ENCODE assay signal across 21 cellular contexts in the genomic region with DNA sequence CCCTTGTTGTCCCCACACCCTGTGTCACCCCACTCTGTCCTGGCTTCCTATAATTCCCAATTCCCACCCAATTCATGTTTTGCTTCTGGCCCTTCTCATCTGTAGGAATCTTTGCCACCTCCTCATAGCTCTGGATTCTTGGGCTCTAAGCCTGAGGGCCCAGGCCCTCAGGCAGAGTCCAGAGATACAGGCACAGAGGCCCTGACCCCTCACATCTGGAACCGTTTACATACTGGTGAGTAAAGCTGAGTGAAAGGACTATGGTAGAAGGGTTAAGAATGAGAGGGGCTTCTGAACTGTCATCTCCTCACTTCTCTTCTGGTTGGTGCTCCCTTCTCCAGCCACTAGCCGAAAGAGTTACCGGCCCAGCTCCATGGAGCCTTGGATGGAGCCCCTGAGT. TPM values are rescaled to one million over a fixed set of nuclear protein-coding genes. Genes with fewer than 3 reads are reported as not detected.
DNase-seq lines count a peak whose midpoint lies in the region; ATAC-seq, FAIRE-seq and TF ChIP-seq lines count a peak whose summit lies in the region.
"Had no signal": no experiment of that assay in that cellular context is flagged by ENCODE, and none has a peak within 500 bp of the region (broad histone marks: within the 10 kb centered on the region; RNA-seq: fewer than 3 reads in every experiment).

No MANE protein-coding gene starts in this region.

- DNase-seq in Caco-2 (no peak), HCEC 1CT (peak; percentile 14), astrocyte (ENCODE audit: low read depth) (no peak), GM20000 (ENCODE audit: low spot score) (no peak), AML-193 (lab: John Stamatoyannopoulos, UW) (no peak)
- DNase-seq in naive thymus-derived CD8-positive, alpha-beta T cell = no peak
- DNase-seq: activated gamma-delta T cell; cortex of kidney; kidney; MV-4-11; NCI-H2029 treated with DMSO at 0.1 percent for 48 hours; NCI-H510A treated with DMSO at 0.1 percent for 48 hours; SJCRH30; stimulated activated CD4-positive, alpha-beta T cell treated with anti-CD3 and anti-CD28 coated beads, Interleukin-1b, Interleukin-23, amount 100 ng/mL, for 48 hours had no signal

- intact Hi-C loops in Caco-2 (cut with micrococcal nuclease; ENCODE audit: unreplicated experiment) = no loop called here

- H3K27ac Mint-ChIP-seq in Caco-2 (ENCODE audit: unreplicated experiment) = peak overlapping the region; percentile 39
- H3K27ac Mint-ChIP-seq in astrocyte (ENCODE audit: unreplicated experiment) = peak overlapping the region; percentile 76
- H3K27ac Mint-ChIP-seq in naive thymus-derived CD8-positive, alpha-beta T cell = peak overlapping the region in 7 of 10 donors; percentile 5 to 82 (median 67)

- peaks cover 34% of the 10 kb centered on the region for H3K79me2 ChIP-seq in astrocyte (ENCODE audit: insufficient read depth, low read length)

- H2AFZ ChIP-seq in astrocyte (ENCODE audit: low read depth, low read length) = no peak overlapping the region

- H3K4me3 Mint-ChIP-seq in Caco-2 (ENCODE audit: unreplicated experiment) (no peak overlapping the region), astrocyte (ENCODE audit: unreplicated experiment) (no peak overlapping the region)
- H3K4me3 Mint-ChIP-seq in naive thymus-derived CD8-positive, alpha-beta T cell = no peak overlapping the region

- H3K4me1 ChIP-seq in Caco-2 (no peaks in the 10 kb centered on the region), astrocyte (ENCODE audit: insufficient read depth, low read length) (peaks cover 3% of the 10 kb centered on the region)
- H3K4me1 ChIP-seq: SJCRH30, suprapubic skin had no signal

- no peaks in the 10 kb centered on the region for H3K27me3 Mint-ChIP-seq in Caco-2 (ENCODE audit: insufficient read depth, unreplicated experiment)
- no peaks in the 10 kb centered on the region for H3K27me3 Mint-ChIP-seq in astrocyte (ENCODE audit: low read depth, unreplicated experiment)
- H3K27me3 Mint-ChIP-seq in naive thymus-derived CD8-positive, alpha-beta T cell = no peaks in the 10 kb centered on the region

- H3K9me3 ChIP-seq in Caco-2 = no peaks in the 10 kb centered on the region
- no peaks in the 10 kb centered on the region for H3K9me3 ChIP-seq in astrocyte (ENCODE audit: insufficient read depth, low read depth, low read length)
- H3K9me3 ChIP-seq: BLaER1, SJCRH30, suprapubic skin had no signal

- H3K36me3 Mint-ChIP-seq in Caco-2 (ENCODE audit: insufficient read depth, unreplicated experiment) (peaks cover 99% of the 10 kb centered on the region), astrocyte (ENCODE audit: low read depth, unreplicated experiment) (peaks cover 31% of the 10 kb centered on the region)
- peaks cover 0 to 95% (median 20%) of the 10 kb centered on the region in 3 donors for H3K36me3 Mint-ChIP-seq in naive thymus-derived CD8-positive, alpha-beta T cell

- ATAC-seq in naive thymus-derived CD8-positive, alpha-beta T cell = no peak
- no peak for ATAC-seq in GM19397 (IDR thresholded peaks at IDR 0.05; ENCODE audit: unreplicated experiment)
- ATAC-seq: sciatic nerve had no signal

- H3K36me3 ChIP-seq in Caco-2 (ENCODE audit: control insufficient read depth, insufficient read depth, low read length) = peaks cover 4% of the 10 kb centered on the region
- H3K36me3 ChIP-seq in astrocyte (ENCODE audit: insufficient read depth, low read length) = peaks cover 51% of the 10 kb centered on the region

- H3K4me1 Mint-ChIP-seq in Caco-2 (ENCODE audit: low read depth, unreplicated experiment) = no peaks in the 10 kb centered on the region
- peaks cover 3% of the 10 kb centered on the region for H3K4me1 Mint-ChIP-seq in astrocyte (ENCODE audit: low read depth, unreplicated experiment)
- peaks cover 0 to 15% (median 6%) of the 10 kb centered on the region in 4 donors for H3K4me1 Mint-ChIP-seq in naive thymus-derived CD8-positive, alpha-beta T cell

- H3K9me3 Mint-ChIP-seq in Caco-2 (ENCODE audit: unreplicated experiment) = no peaks in the 10 kb centered on the region
- H3K9me3 Mint-ChIP-seq in astrocyte (ENCODE audit: unreplicated experiment) = no peaks in the 10 kb centered on the region
- H3K9me3 Mint-ChIP-seq in naive thymus-derived CD8-positive, alpha-beta T cell = no peaks in the 10 kb centered on the region

- no peaks in the 10 kb centered on the region for H3K27me3 ChIP-seq in Caco-2 (replicated peaks; ENCODE audit: control insufficient read depth, insufficient read depth, low read length)
- H3K27me3 ChIP-seq in astrocyte (ENCODE audit: insufficient read depth, low read length) = no peaks in the 10 kb centered on the region
- H3K27me3 ChIP-seq: BLaER1, neutrophil, SJCRH30, suprapubic skin had no signal

- H3K9ac ChIP-seq in astrocyte (ENCODE audit: low read length) = peak overlapping the region; percentile 38
- H3K9ac ChIP-seq: BLaER1 had no signal

- CTCF ChIA-PET in Caco-2 (lab: Charles Lee) = no interaction called here

- no peak for FAIRE-seq in astrocyte (lab: Jason Lieb, UNC)
- FAIRE-seq: GM18507, kidney had no signal

- H4K20me1 ChIP-seq in astrocyte (ENCODE audit: insufficient read depth, low read length) = peaks cover 90% of the 10 kb centered on the region

- no peak for TF ChIP-seq CTCF in Caco-2 (IDR thresholded peaks at IDR 0.05; ENCODE audit: insufficient read depth in 1 of 2, low read depth in 1 of 2, low read length in 1 of 2, severe bottlenecking in 1 of 2, unreplicated experiment in 1 of 2)
- no peak for TF ChIP-seq CTCF in astrocyte (IDR thresholded peaks at IDR 0.05; ENCODE audit: insufficient read depth, low read depth, low read length)
- no peak for TF ChIP-seq CTCF in GM20000 (IDR thresholded peaks at IDR 0.05; ENCODE audit: extremely low read depth, missing control alignments)

- BruUV-seq in Caco-2 (replicated peaks; lab: Mats Ljungman, UMichigan) = no TSS peak

- no peak overlapping the region for H3K4me2 ChIP-seq in astrocyte (ENCODE audit: low read length)
- H3K4me2 ChIP-seq: BLaER1 had no signal

- peak overlapping the region; percentile 6 for H3K27ac ChIP-seq in astrocyte (ENCODE audit: low read depth, low read length)
- H3K27ac ChIP-seq: BLaER1, neutrophil, SJCRH30, suprapubic skin had no signal

- no peak overlapping the region for H3K4me3 ChIP-seq in Caco-2 (ENCODE audit: low read depth, low read length)
- no peak overlapping the region for H3K4me3 ChIP-seq in astrocyte (ENCODE audit: insufficient read depth, low read depth, low read length)
- H3K4me3 ChIP-seq: BLaER1, SJCRH30, suprapubic skin had no signal

- POLR2A ChIA-PET in Caco-2 (lab: Charles Lee) = interaction anchor here (0.6 kb wide), 1 partner anchor 90 kb away, joined by 4 read pairs; no protein-coding TSS in a partner anchor
- POLR2A ChIA-PET in naive thymus-derived CD8-positive, alpha-beta T cell (lab: Charles Lee) = interaction anchor here (0.6 to 0.9 kb wide), 5 partner anchors 9 to 167 kb away, joined by 3 to 6 read pairs (median 3); a partner anchor contains a TSS

RNA-seq across cellular contexts. Expression of a gene that starts 13.6 kb away (rescaled TPM):
- total RNA-seq in Caco-2 (2022) (213 and 222 TPM in 2 replicates), astrocyte (180 and 188 TPM in 2 replicates)
- 100 to 1,000 TPM; 227 to 230 TPM for total RNA-seq in naive thymus-derived CD8-positive, alpha-beta T cell
- 1 to 10 TPM; 4.5 to 7.1 (median 5.0) TPM for polyA plus RNA-seq in naive thymus-derived CD8-positive, alpha-beta T cell

RNA-seq across cellular contexts. Expression of a gene that starts 18.3 kb away (rescaled TPM):
- total RNA-seq in Caco-2 (2022) (354 and 376 TPM in 2 replicates), astrocyte (233 and 247 TPM in 2 replicates)
- total RNA-seq in naive thymus-derived CD8-positive, alpha-beta T cell = 100 to 1,000 TPM; 244 to 258 TPM
- 10 to 100 TPM; 17.7 to 21.5 (median 21.1) TPM for polyA plus RNA-seq in naive thymus-derived CD8-positive, alpha-beta T cell

RNA-seq across cellular contexts. Expression of a gene that starts 19.1 kb away (rescaled TPM):
- 2.2 and 2.7 TPM in 2 replicates for total RNA-seq in Caco-2 (2022)
- total RNA-seq in astrocyte = not detected in 2 replicates
- 10 to 100 TPM; 23.0 to 27.3 TPM for total RNA-seq in naive thymus-derived CD8-positive, alpha-beta T cell
- 100 to 1,000 TPM; 145 to 242 (median 239) TPM for polyA plus RNA-seq in naive thymus-derived CD8-positive, alpha-beta T cell
- total RNA-seq: epithelial cell of proximal tubule, SJCRH30 had no signal

RNA-seq across cellular contexts. Expression of a gene that starts 21.6 kb away (rescaled TPM):
- total RNA-seq in Caco-2 (2022) = 14.8 and 15.8 TPM in 2 replicates
- 0.89 and 1.2 TPM in 2 replicates for total RNA-seq in astrocyte
- total RNA-seq in naive thymus-derived CD8-positive, alpha-beta T cell = 1 to 10 TPM; 2.2 to 3.1 TPM
- polyA plus RNA-seq in naive thymus-derived CD8-positive, alpha-beta T cell = 1 to 10 TPM; 5.0 to 8.0 (median 5.5) TPM

RNA-seq across cellular contexts. Expression of a gene that starts 26.4 kb away (rescaled TPM):
- total RNA-seq in Caco-2 (2022) = 19.4 and 19.7 TPM in 2 replicates
- 14.7 and 15.5 TPM in 2 replicates for total RNA-seq in astrocyte
- 10 to 100 TPM; 24.9 to 26.3 TPM for total RNA-seq in naive thymus-derived CD8-positive, alpha-beta T cell
- 10 to 100 TPM; 17.0 to 36.7 (median 21.3) TPM for polyA plus RNA-seq in naive thymus-derived CD8-positive, alpha-beta T cell
